ENCODE assay signal across 22 cellular contexts in genomic region chr10:132945894-132946255, GRCh38. TPM values are rescaled to one million over a fixed set of nuclear protein-coding genes. Genes with fewer than 3 reads are reported as not detected.
A peak's percentile ranks its signal among the peaks of the same experiment; 100 is the strongest.
DNase-seq lines count a peak whose midpoint lies in the region; ATAC-seq and TF ChIP-seq lines count a peak whose summit lies in the region.
"Had no signal": no experiment of that assay in that cellular context is flagged by ENCODE, and none has a peak within 500 bp of the region (broad histone marks: within the 10 kb centered on the region; RNA-seq: fewer than 3 reads in every experiment).

No MANE protein-coding gene starts in this region.

- no peaks in the 10 kb centered on the region for H3K9me3 Mint-ChIP-seq in activated naive CD4-positive, alpha-beta T cell treated with anti-CD3 and anti-CD28 coated beads, Interleukin-2, amount 50 U/mL, for 24 hours
- no peaks in the 10 kb centered on the region for H3K9me3 Mint-ChIP-seq in progenitor cell of endocrine pancreas (ENCODE audit: low read depth)
- H3K9me3 Mint-ChIP-seq: HFFc6 had no signal

- H3K27ac Mint-ChIP-seq in activated naive CD4-positive, alpha-beta T cell treated with anti-CD3 and anti-CD28 coated beads, Interleukin-2, amount 50 U/mL, for 24 hours = peak overlapping the region; percentile 38
- peak overlapping the region; percentile 79 for H3K27ac Mint-ChIP-seq in progenitor cell of endocrine pancreas
- H3K27ac Mint-ChIP-seq: CD4-positive, CD25-positive, alpha-beta regulatory T cell; HFFc6 had no signal

- no peak for ATAC-seq in HG02981 (IDR thresholded peaks at IDR 0.05; ENCODE audit: unreplicated experiment)
- ATAC-seq: Right ventricle myocardium inferior had no signal

- H3K27me3 ChIP-seq in A673 (replicated peaks; ENCODE audit: insufficient read depth, low read depth, low read length, poor library complexity) = peaks cover 32% of the 10 kb centered on the region
- H3K27me3 ChIP-seq: SJCRH30 had no signal

- no peak for DNase-seq in activated naive CD4-positive, alpha-beta T cell (lab: John Stamatoyannopoulos, UW)
- DNase-seq in mesenteric fat pad (ENCODE audit: low spot score) (peak; percentile 76), progenitor cell of endocrine pancreas (ENCODE audit: low spot score, unreplicated experiment) (no peak), hippocampal formation (lab: John Stamatoyannopoulos, UW) (no peak), A673 (ENCODE audit: low spot score) (no peak)
- DNase-seq: 8988T; CD4-positive, CD25-positive, alpha-beta regulatory T cell; DMS53; HFFc6; MM.1S; NCI-H2029; NCI-H446; NCI-H524 treated with DMSO at 0.1 percent for 48 hours; PC-9; SJCRH30 had no signal

- H3K36me3 Mint-ChIP-seq in activated naive CD4-positive, alpha-beta T cell treated with anti-CD3 and anti-CD28 coated beads, Interleukin-2, amount 50 U/mL, for 24 hours = no peaks in the 10 kb centered on the region
- H3K36me3 Mint-ChIP-seq in progenitor cell of endocrine pancreas (ENCODE audit: insufficient read depth) = no peaks in the 10 kb centered on the region
- H3K36me3 Mint-ChIP-seq: CD4-positive, CD25-positive, alpha-beta regulatory T cell; IgD-negative memory B cell had no signal

- H3K4me1 ChIP-seq in A673 (ENCODE audit: insufficient read depth, low read length, poor library complexity, severe bottlenecking) = no peaks in the 10 kb centered on the region
- H3K4me1 ChIP-seq: SJCRH30 had no signal

- no peaks in the 10 kb centered on the region for H3K9me3 ChIP-seq in A673 (ENCODE audit: low read depth, low read length, poor library complexity, severe bottlenecking)
- H3K9me3 ChIP-seq: BLaER1, SJCRH30 had no signal

- CTCF ChIA-PET in A673 (lab: Charles Lee) = no interaction called here

- TF ChIP-seq CTCF in progenitor cell of endocrine pancreas (IDR thresholded peaks at IDR 0.05; ENCODE audit: unreplicated experiment) (no peak), A673 (conservative IDR thresholded peaks at IDR 0.05; ENCODE audit: low read depth, low read length) (no peak)

- no peak overlapping the region for H3K4me3 ChIP-seq in A673 (ENCODE audit: low read depth, low read length, poor library complexity, severe bottlenecking)
- H3K4me3 ChIP-seq: BLaER1, PC-9, SJCRH30 had no signal

- H3K4me1 Mint-ChIP-seq in activated naive CD4-positive, alpha-beta T cell treated with anti-CD3 and anti-CD28 coated beads, Interleukin-2, amount 50 U/mL, for 24 hours = peaks cover 5% of the 10 kb centered on the region
- peaks cover 12% of the 10 kb centered on the region for H3K4me1 Mint-ChIP-seq in progenitor cell of endocrine pancreas (ENCODE audit: low read depth)

- peaks cover 31% of the 10 kb centered on the region for H3K27me3 Mint-ChIP-seq in activated naive CD4-positive, alpha-beta T cell treated with anti-CD3 and anti-CD28 coated beads, Interleukin-2, amount 50 U/mL, for 24 hours
- peaks cover 42% of the 10 kb centered on the region for H3K27me3 Mint-ChIP-seq in progenitor cell of endocrine pancreas

- POLR2A ChIA-PET in A673 (lab: Charles Lee; ENCODE audit: low non-redundant PET) = no interaction called here

- intact Hi-C loops in A673 (cut with micrococcal nuclease; ENCODE audit: unreplicated experiment) = no loop called here

- BruUV-seq in A673 (replicated peaks; lab: Mats Ljungman, UMichigan) = no TSS peak

- H3K27ac ChIP-seq in A673 (ENCODE audit: low read depth, low read length, poor library complexity, severe bottlenecking) = no peak overlapping the region
- H3K27ac ChIP-seq: BLaER1, KMS-11, PC-9, SJCRH30 had no signal

- no peak overlapping the region for H3K4me3 Mint-ChIP-seq in activated naive CD4-positive, alpha-beta T cell treated with anti-CD3 and anti-CD28 coated beads, Interleukin-2, amount 50 U/mL, for 24 hours
- H3K4me3 Mint-ChIP-seq in progenitor cell of endocrine pancreas (ENCODE audit: low read depth) = no peak overlapping the region
- H3K4me3 Mint-ChIP-seq: HFFc6, IgD-negative memory B cell had no signal

- H3K36me3 ChIP-seq in A673 (ENCODE audit: insufficient read depth, low read length, poor library complexity, severe bottlenecking) = no peaks in the 10 kb centered on the region
- H3K36me3 ChIP-seq: BLaER1, SJCRH30 had no signal

RNA-seq across cellular contexts. Expression of gene CFAP46, which starts 3.5 kb away (rescaled TPM):
- not detected for total RNA-seq in mesenteric fat pad
- 12.5 and 15.4 TPM in 2 replicates for total RNA-seq in progenitor cell of endocrine pancreas
- total RNA-seq in A673 (2021) = 1.3 and 1.9 TPM in 2 replicates
- total RNA-seq: CD4-positive, CD25-positive, alpha-beta regulatory T cell; PC-9; RPMI7951 had no signal
